In genomic region chr6:169454872-169455204, GRCh38 we compare ENCODE assay signal across 18 cellular contexts.
"Had no signal": no experiment of that assay in that cellular context is flagged by ENCODE, and none has a peak within 500 bp of the region (broad histone marks: within the 10 kb centered on the region; RNA-seq: fewer than 3 reads in every experiment).

No MANE protein-coding gene starts in this region.

- ATAC-seq: left colon; natural killer cell treated with Interleukin-12 subunit alpha and Interleukin-12 subunit beta and Interleukin-15 and Interleukin-18, amount 100 ng/mL, for 72 hours; stimulated activated naive CD8-positive, alpha-beta T cell treated with anti-CD3 and anti-CD28 coated beads, Interleukin-15, amount 100 ng/mL, for 72 hours had no signal

- H3K27me3 ChIP-seq: colonic mucosa, testis had no signal

- DNase-seq: activated B cell treated with CpG ODN at 0.5 μM for 24 hours; activated CD4-positive, alpha-beta memory T cell treated with anti-CD3 and anti-CD28 coated beads for 36 hours; activated CD4-positive, alpha-beta T cell treated with anti-CD3 and anti-CD28 coated beads for 4 hours; activated naive CD4-positive, alpha-beta T cell; activated naive CD8-positive, alpha-beta T cell treated with anti-CD3 and anti-CD28 coated beads for 36 hours; amniotic stem cell; colonic mucosa; glutamatergic neuron; hypothalamus; islet precursor cell; left colon; lower lobe of right lung; occipital lobe; stimulated activated CD4-positive, alpha-beta T cell treated with anti-CD3 and anti-CD28 coated beads, Interleukin-15, amount 100 ng/mL, for 24 hours; stimulated activated CD4-positive, alpha-beta T cell treated with anti-CD3 and anti-CD28 coated beads, Interleukin-4, amount 100 ng/mL, for 1 hour; stimulated activated naive CD8-positive, alpha-beta T cell treated with anti-CD3 and anti-CD28 coated beads, Interleukin-15, amount 100 ng/mL, for 72 hours; testis had no signal

- H3K9me3 ChIP-seq: colonic mucosa, testis had no signal

- H3K4me3 ChIP-seq: colonic mucosa, lower lobe of right lung, testis had no signal

- H3K36me3 ChIP-seq: colonic mucosa, lower lobe of right lung had no signal

- H3K27ac ChIP-seq: colonic mucosa, lower lobe of right lung, testis had no signal

- H3K4me1 ChIP-seq: colonic mucosa, lower lobe of right lung had no signal
